ENCODE assay signal across 8 cellular contexts in the genomic region with DNA sequence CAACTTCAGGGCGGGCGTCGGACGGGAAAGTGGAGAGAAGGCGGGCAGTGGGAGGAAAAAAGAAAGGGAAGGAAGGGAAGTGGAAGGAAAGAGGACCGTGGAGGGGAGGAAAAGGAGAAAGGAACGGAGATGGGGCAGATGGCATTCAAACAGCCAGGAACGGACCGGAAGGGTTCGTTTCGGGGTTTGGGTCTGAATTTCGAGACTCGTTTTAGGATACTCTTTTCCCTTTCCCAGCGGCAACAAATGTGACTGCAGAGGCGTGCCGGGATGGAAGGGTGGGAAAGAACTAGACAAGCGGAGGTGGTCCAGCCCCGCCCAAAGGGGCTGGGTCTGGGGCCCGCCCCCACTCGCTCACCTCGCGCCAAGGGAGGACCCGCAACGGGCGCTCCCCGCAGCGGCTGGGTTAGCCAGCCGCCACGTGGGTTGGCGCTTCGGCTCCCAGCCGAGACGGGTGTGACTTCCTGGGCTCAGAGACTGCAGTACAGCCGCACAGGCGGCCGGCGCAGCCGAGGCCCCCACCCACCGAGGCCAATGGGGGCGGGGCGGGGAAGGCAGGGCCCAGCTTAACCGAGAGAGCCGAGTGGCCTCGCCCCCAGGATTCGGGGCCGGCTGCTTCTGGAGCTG. TPM values are rescaled to one million over a fixed set of nuclear protein-coding genes. Genes with fewer than 3 reads are reported as not detected.
DNase-seq lines count a peak whose midpoint lies in the region; ATAC-seq and TF ChIP-seq lines count a peak whose summit lies in the region.

No MANE protein-coding gene starts in this region.

- no peak for TF ChIP-seq CTCF in PC-9 (conservative IDR thresholded peaks at IDR 0.05)
- TF ChIP-seq CTCF in ascending aorta (IDR thresholded peaks at IDR 0.05) = no peak

- peaks cover 2% of the 10 kb centered on the region for H3K79me1 ChIP-seq in trophoblast cell (ENCODE audit: low read length)

- H3K79me2 ChIP-seq in PC-9 (ENCODE audit: low read depth) (no peaks in the 10 kb centered on the region), trophoblast cell (ENCODE audit: control insufficient read depth, insufficient read depth, low read length, poor library complexity) (peaks cover 2% of the 10 kb centered on the region)

- CTCF ChIA-PET in PC-9 (lab: Charles Lee) = no interaction called here

- H4K8ac ChIP-seq in trophoblast cell (ENCODE audit: low read depth, low read length) = peak overlapping the region; percentile 12

- H3K4me2 ChIP-seq in PC-9 (peak overlapping the region; percentile 90), trophoblast cell (ENCODE audit: low read length) (peak overlapping the region; percentile 88)

- H4K91ac ChIP-seq in trophoblast cell (ENCODE audit: low read depth, low read length) = no peak overlapping the region

- no peak overlapping the region for H3K4ac ChIP-seq in trophoblast cell (ENCODE audit: low read depth, low read length)

- intact Hi-C loops in PC-9 (cut with micrococcal nuclease; ENCODE audit: unreplicated experiment) (loop anchor here (2.0 kb wide), 1 partner anchor 1117 kb away; no protein-coding TSS in a partner anchor), ascending aorta (cut with DNase I) (loop anchor here (1.0 to 10.0 kb wide), 7 partner anchors 89 to 1719 kb away; a partner anchor contains a TSS), right cardiac atrium (cut with DNase I) (loop anchor here in 2 of 4 donors (10.0 kb wide), 2 partner anchors 829 to 1119 kb away; no protein-coding TSS in a partner anchor)

- no peak overlapping the region for H3K27ac ChIP-seq in PC-9
- peak overlapping the region; percentile 93 for H3K27ac ChIP-seq in ascending aorta
- H3K27ac ChIP-seq in right cardiac atrium (ENCODE audit: low read length) = peak overlapping the region; percentile 76
- H3K27ac ChIP-seq in trophoblast cell (ENCODE audit: low read depth, low read length) = peak overlapping the region; percentile 31

- H3K23ac ChIP-seq in trophoblast cell (ENCODE audit: low read length) = no peak overlapping the region

- peak overlapping the region; percentile 30 for H3K9ac ChIP-seq in trophoblast cell (ENCODE audit: low read length)

- H3K9me2 ChIP-seq in PC-9 (ENCODE audit: insufficient read depth) = no peaks in the 10 kb centered on the region

- H2BK12ac ChIP-seq in trophoblast cell (ENCODE audit: low read length) = no peak overlapping the region

- peak; percentile 49 for DNase-seq in DMS114 treated with DMSO at 0.1 percent for 48 hours (lab: John Stamatoyannopoulos, UW; ENCODE audit: unreplicated experiment)
- DNase-seq in HS-5 (ENCODE audit: low read depth) = peak; percentile 66
- peak; percentile 34 to 61 for DNase-seq in PC-9
- DNase-seq in ascending aorta (ENCODE audit: low spot score in 2 of 2) = peak; percentile 78 to 96
- DNase-seq in right cardiac atrium = peak; percentile 92 to 96 (median 96)
- DNase-seq in trophoblast cell = peak; percentile 79 to 81
- DNase-seq in NK-92 treated with Interleukin-12 subunit alpha and Interleukin-12 subunit beta, amount 100 ng/mL, for 24 hours (lab: John Stamatoyannopoulos, UW) = no peak

- H3K27me3 ChIP-seq in PC-9 (ENCODE audit: insufficient read depth, low read depth) = peaks cover 14% of the 10 kb centered on the region; the same call in 1 of the 2 replicates
- no peaks in the 10 kb centered on the region for H3K27me3 ChIP-seq in ascending aorta
- H3K27me3 ChIP-seq in right cardiac atrium (ENCODE audit: control insufficient read depth, insufficient read depth) = peaks cover 2% of the 10 kb centered on the region
- peaks cover 3% of the 10 kb centered on the region for H3K27me3 ChIP-seq in trophoblast cell (ENCODE audit: insufficient read depth, low read length)

- H4K12ac ChIP-seq in trophoblast cell (ENCODE audit: low read depth, low read length) = no peak overlapping the region

- H2BK120ac ChIP-seq in trophoblast cell (ENCODE audit: insufficient read depth, low read length, poor library complexity) = no peak overlapping the region

- H2AFZ ChIP-seq in PC-9 (peak overlapping the region; percentile 87), trophoblast cell (ENCODE audit: insufficient read depth, low read length, poor library complexity) (peak overlapping the region; percentile 8)

- peak; percentile 60 for ATAC-seq in GM19467 (IDR thresholded peaks at IDR 0.05; ENCODE audit: unreplicated experiment)
- ATAC-seq in right cardiac atrium = peak; percentile 80 to 83

- no peak overlapping the region for H3K14ac ChIP-seq in trophoblast cell (ENCODE audit: low read length)

- H3K36me3 ChIP-seq in PC-9 (ENCODE audit: low read depth) (no peaks in the 10 kb centered on the region), ascending aorta (no peaks in the 10 kb centered on the region), trophoblast cell (ENCODE audit: control insufficient read depth in 1 of 2, insufficient read depth in 2 of 2, low read length in 2 of 2) (no peaks in the 10 kb centered on the region)

- no peak overlapping the region for H2AK5ac ChIP-seq in trophoblast cell (ENCODE audit: low read length)

- no peaks in the 10 kb centered on the region for H4K20me1 ChIP-seq in PC-9 (ENCODE audit: insufficient read depth)

- H3K4me1 ChIP-seq in PC-9 (replicated peaks; ENCODE audit: insufficient read depth) (peaks cover 7% of the 10 kb centered on the region), ascending aorta (peaks cover 0 to 20% of the 10 kb centered on the region in 2 donors), right cardiac atrium (ENCODE audit: control insufficient read depth, insufficient read depth, low read length) (no peaks in the 10 kb centered on the region), trophoblast cell (ENCODE audit: control insufficient read depth in 1 of 2, insufficient read depth in 2 of 2, low read length in 2 of 2) (peaks cover 11 to 13% of the 10 kb centered on the region in 2 experiments)

- no peaks in the 10 kb centered on the region for H3F3A ChIP-seq in PC-9 (ENCODE audit: insufficient read depth, low read depth)

- POLR2A ChIA-PET in PC-9 (lab: Charles Lee; ENCODE audit: unreplicated experiment) = interaction anchor here (0.6 kb wide), 1 partner anchor 1124 kb away, joined by 3 read pairs; no protein-coding TSS in a partner anchor

- no TSS peak for BruUV-seq in PC-9 (replicated peaks; lab: Mats Ljungman, UMichigan)

- no peak overlapping the region for H2BK5ac ChIP-seq in trophoblast cell (ENCODE audit: low read depth, low read length, poor library complexity)

- no peak overlapping the region for H3K18ac ChIP-seq in trophoblast cell (ENCODE audit: low read length)

- under 1% methylated on average over 46 of the region's 46 CpGs for WGBS in right cardiac atrium
- WGBS in trophoblast cell (ENCODE audit: extremely low coverage, insufficient coverage, insufficient read length) = no CpG with 5 or more reads among the region's 46 CpGs

- H3K4me3 ChIP-seq in PC-9 (peak overlapping the region; percentile 63), ascending aorta (peak overlapping the region; percentile 70 to 78), right cardiac atrium (ENCODE audit: low read length) (peak overlapping the region; percentile 49), trophoblast cell (ENCODE audit: low read depth, low read length) (peak overlapping the region; percentile 67)

- H3K9me3 ChIP-seq in PC-9 (ENCODE audit: insufficient read depth, low read depth) = no peaks in the 10 kb centered on the region
- H3K9me3 ChIP-seq in ascending aorta = no peaks in the 10 kb centered on the region
- H3K9me3 ChIP-seq in right cardiac atrium (ENCODE audit: control insufficient read depth, low read length) = no peaks in the 10 kb centered on the region
- H3K9me3 ChIP-seq in trophoblast cell (ENCODE audit: insufficient read depth, low read depth, low read length) = no peaks in the 10 kb centered on the region

RNA-seq across cellular contexts. Expression of a gene that starts 2.7 kb away (rescaled TPM):
- total RNA-seq in PC-9 (2021) (0.28 and 0.43 TPM in 2 replicates), ascending aorta (333 TPM), right cardiac atrium (100 to 1,000 TPM in 1 of 4 donors, 10 to 100 TPM in 3; 45.0 to 190 (median 94.3) TPM)
- polyA plus RNA-seq in right cardiac atrium = 22.1 TPM
- 6.8 and 8.0 TPM in 2 replicates for polyA plus RNA-seq in trophoblast cell (2013)

Comparison
In these comparisons a context has a peak if more than half of its experiments do, and no peak if none do; other contexts are left out.
1. RNA of a gene that starts 2.7 kb away (total RNA-seq): 333 TPM in ascending aorta (single experiment) and 45.0 to 190 TPM in right cardiac atrium; 0.28 to 0.43 TPM in PC-9; every median in the first group is over 10 times any median in the second.
2. Peak in every context shown above with its lines, with median percentiles within 50 percentile points of each other: H3K4me3 ChIP-seq.